20 cellular contexts compared by ENCODE assay signal in the genomic region with DNA sequence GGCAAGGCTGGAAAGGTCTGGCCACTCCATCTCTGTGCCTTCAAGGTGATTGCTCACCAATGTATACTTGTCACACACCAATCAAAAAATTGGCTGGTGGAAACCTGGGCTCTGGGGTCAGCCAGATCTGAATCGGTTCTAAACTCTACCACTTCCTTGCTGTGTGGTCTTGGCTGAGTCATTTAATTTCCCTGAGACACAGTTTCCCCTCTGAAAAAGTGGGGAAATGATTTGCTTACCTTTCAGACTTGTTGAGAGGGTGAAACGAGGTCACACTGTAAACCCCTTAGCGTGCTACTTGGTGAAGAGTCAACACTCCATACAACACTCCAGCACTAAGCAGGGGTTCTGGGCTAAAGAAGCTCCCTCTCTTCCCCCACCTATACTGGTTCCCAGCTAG.
DNase-seq lines count a peak whose midpoint lies in the region; ATAC-seq lines count a peak whose summit lies in the region.
"Had no signal": no experiment of that assay in that cellular context is flagged by ENCODE, and none has a peak within 500 bp of the region (broad histone marks: within the 10 kb centered on the region; RNA-seq: fewer than 3 reads in every experiment).

No MANE protein-coding gene starts in this region.

- peak; percentile 65 for ATAC-seq in activated naive CD8-positive, alpha-beta T cell treated with anti-CD3 and anti-CD28 coated beads, Interleukin-2, amount 10 ng/mL, durations not matched to agents 7 days and 5 days (ENCODE audit: low read depth)
- ATAC-seq: HepG2, PC-3 had no signal

- DNase-seq in DMS53 (lab: John Stamatoyannopoulos, UW), result peak; percentile 11
- DNase-seq in DMS53 treated with DMSO at 0.1 percent for 48 hours (lab: John Stamatoyannopoulos, UW; ENCODE audit: unreplicated experiment), result no peak
- peak; percentile 22 for DNase-seq in activated naive CD4-positive, alpha-beta T cell treated with anti-CD3 and anti-CD28 coated beads, Interleukin-2, amount 10 ng/mL, durations not matched to agents 7 days and 5 days
- no peak for DNase-seq in activated naive CD4-positive, alpha-beta T cell treated with Interleukin-2 at 50 U/mL for 16 hours
- DNase-seq in T-helper 2 cell treated with Interferon-gamma antibody and Interleukin-4, amounts not matched to agents 5 μg/mL and 100 μg/mL, for 36 hours (ENCODE audit: low spot score), result peak; percentile 18
- DNase-seq in activated naive CD8-positive, alpha-beta T cell treated with anti-CD3 and anti-CD28 coated beads, Interleukin-2, amount 10 ng/mL, durations not matched to agents 7 days and 5 days, result no peak
- no peak for DNase-seq in cerebellar nuclear complex (lab: John Stamatoyannopoulos, UW)
- no peak for DNase-seq in ureter (ENCODE audit: low spot score)
- DNase-seq: Caco-2, DMS153, KG1, NCI-H1436, NCI-H2029 treated with DMSO at 0.1 percent for 48 hours, NCI-H2171 treated with DMSO at 0.1 percent for 48 hours, NCI-H446 treated with DMSO at 0.1 percent for 48 hours, NCI-H748 treated with DMSO at 0.1 percent for 48 hours, PC-3 had no signal

- H3K27me3 Mint-ChIP-seq in activated naive CD4-positive, alpha-beta T cell treated with anti-CD3 and anti-CD28 coated beads, Interleukin-2, amount 10 ng/mL, durations not matched to agents 7 days and 5 days, result no peaks in the 10 kb centered on the region
- no peaks in the 10 kb centered on the region for H3K27me3 Mint-ChIP-seq in T-helper 2 cell treated with Interferon-gamma antibody and Interleukin-4, amounts not matched to agents 5 μg/mL and 100 μg/mL, for 36 hours (ENCODE audit: low read depth)
- no peaks in the 10 kb centered on the region for H3K27me3 Mint-ChIP-seq in activated naive CD8-positive, alpha-beta T cell treated with anti-CD3 and anti-CD28 coated beads, Interleukin-2, amount 10 ng/mL, durations not matched to agents 7 days and 5 days
- H3K27me3 Mint-ChIP-seq: B cell; CD4-positive, CD25-positive, alpha-beta regulatory T cell had no signal

- no peaks in the 10 kb centered on the region for H3K4me1 Mint-ChIP-seq in activated naive CD4-positive, alpha-beta T cell treated with anti-CD3 and anti-CD28 coated beads, Interleukin-2, amount 10 ng/mL, durations not matched to agents 7 days and 5 days
- peaks cover 3% of the 10 kb centered on the region for H3K4me1 Mint-ChIP-seq in T-helper 2 cell treated with Interferon-gamma antibody and Interleukin-4, amounts not matched to agents 5 μg/mL and 100 μg/mL, for 36 hours (ENCODE audit: low read depth)
- peaks cover 1% of the 10 kb centered on the region for H3K4me1 Mint-ChIP-seq in activated naive CD8-positive, alpha-beta T cell treated with anti-CD3 and anti-CD28 coated beads, Interleukin-2, amount 10 ng/mL, durations not matched to agents 7 days and 5 days
- H3K4me1 Mint-ChIP-seq: B cell; CD4-positive, CD25-positive, alpha-beta regulatory T cell had no signal

- CTCF ChIA-PET in activated naive CD4-positive, alpha-beta T cell treated with anti-CD3 and anti-CD28 coated beads, Interleukin-2, amount 10 ng/mL, durations not matched to agents 7 days and 5 days (lab: Charles Lee), result no interaction called here

- no peak overlapping the region for H3K27ac Mint-ChIP-seq in activated naive CD4-positive, alpha-beta T cell treated with anti-CD3 and anti-CD28 coated beads, Interleukin-2, amount 10 ng/mL, durations not matched to agents 7 days and 5 days
- no peak overlapping the region for H3K27ac Mint-ChIP-seq in T-helper 2 cell treated with Interferon-gamma antibody and Interleukin-4, amounts not matched to agents 5 μg/mL and 100 μg/mL, for 36 hours
- H3K27ac Mint-ChIP-seq in activated naive CD8-positive, alpha-beta T cell treated with anti-CD3 and anti-CD28 coated beads, Interleukin-2, amount 10 ng/mL, durations not matched to agents 7 days and 5 days, result no peak overlapping the region
- H3K27ac Mint-ChIP-seq: B cell; CD4-positive, CD25-positive, alpha-beta regulatory T cell had no signal

- peaks cover 1% of the 10 kb centered on the region for H3K9me3 Mint-ChIP-seq in activated naive CD4-positive, alpha-beta T cell treated with anti-CD3 and anti-CD28 coated beads, Interleukin-2, amount 10 ng/mL, durations not matched to agents 7 days and 5 days
- H3K9me3 Mint-ChIP-seq in T-helper 2 cell treated with Interferon-gamma antibody and Interleukin-4, amounts not matched to agents 5 μg/mL and 100 μg/mL, for 36 hours, result peaks cover 8% of the 10 kb centered on the region
- H3K9me3 Mint-ChIP-seq in activated naive CD8-positive, alpha-beta T cell treated with anti-CD3 and anti-CD28 coated beads, Interleukin-2, amount 10 ng/mL, durations not matched to agents 7 days and 5 days, result peaks cover 1% of the 10 kb centered on the region

- no peaks in the 10 kb centered on the region for H3K36me3 Mint-ChIP-seq in activated naive CD4-positive, alpha-beta T cell treated with anti-CD3 and anti-CD28 coated beads, Interleukin-2, amount 10 ng/mL, durations not matched to agents 7 days and 5 days
- no peaks in the 10 kb centered on the region for H3K36me3 Mint-ChIP-seq in T-helper 2 cell treated with Interferon-gamma antibody and Interleukin-4, amounts not matched to agents 5 μg/mL and 100 μg/mL, for 36 hours (ENCODE audit: low read depth)
- H3K36me3 Mint-ChIP-seq in activated naive CD8-positive, alpha-beta T cell treated with anti-CD3 and anti-CD28 coated beads, Interleukin-2, amount 10 ng/mL, durations not matched to agents 7 days and 5 days, result no peaks in the 10 kb centered on the region
- H3K36me3 Mint-ChIP-seq: CD4-positive, CD25-positive, alpha-beta regulatory T cell had no signal

- no peak overlapping the region for H3K4me3 Mint-ChIP-seq in activated naive CD4-positive, alpha-beta T cell treated with anti-CD3 and anti-CD28 coated beads, Interleukin-2, amount 10 ng/mL, durations not matched to agents 7 days and 5 days
- no peak overlapping the region for H3K4me3 Mint-ChIP-seq in T-helper 2 cell treated with Interferon-gamma antibody and Interleukin-4, amounts not matched to agents 5 μg/mL and 100 μg/mL, for 36 hours
- H3K4me3 Mint-ChIP-seq in activated naive CD8-positive, alpha-beta T cell treated with anti-CD3 and anti-CD28 coated beads, Interleukin-2, amount 10 ng/mL, durations not matched to agents 7 days and 5 days, result no peak overlapping the region
- H3K4me3 Mint-ChIP-seq: B cell; CD4-positive, CD25-positive, alpha-beta regulatory T cell had no signal

- POLR2A ChIA-PET in activated naive CD8-positive, alpha-beta T cell treated with anti-CD3 and anti-CD28 coated beads, Interleukin-2, amount 10 ng/mL, durations not matched to agents 7 days and 5 days (lab: Charles Lee), result no interaction called here

Comparison
In these comparisons a context has a peak if more than half of its experiments do, and no peak if none do; other contexts are left out.
1. DNase-seq: peak in DMS53 (single experiment), activated naive CD4-positive, alpha-beta T cell treated with anti-CD3 and anti-CD28 coated beads, Interleukin-2, amount 10 ng/mL, durations not matched to agents 7 days and 5 days (single experiment) and T-helper 2 cell treated with Interferon-gamma antibody and Interleukin-4, amounts not matched to agents 5 μg/mL and 100 μg/mL, for 36 hours (single experiment); none in DMS53 treated with DMSO at 0.1 percent for 48 hours (single experiment), activated naive CD4-positive, alpha-beta T cell treated with Interleukin-2 at 50 U/mL for 16 hours (single experiment), activated naive CD8-positive, alpha-beta T cell treated with anti-CD3 and anti-CD28 coated beads, Interleukin-2, amount 10 ng/mL, durations not matched to agents 7 days and 5 days (single experiment), cerebellar nuclear complex (0 of 2) and ureter (single experiment).